1 cellular context compared by ENCODE assay signal in genomic region chr20:32050851-32051556, GRCh38.
TF ChIP-seq lines count a peak whose summit lies in the region.

No MANE protein-coding gene starts in this region.

TF ChIP-seq in K562, 482 proteins besides CTCF, POLR2A, EP300 and RAD21 (continued from another document):
- TF ChIP-seq VEZF1 (CRISPR knock-in tag; IDR thresholded peaks at IDR 0.05): peak; percentile 39; the same call in 1 of the 2 replicates
TF ChIP-seq in K562: peak in this region for 3.
